In genomic region chr16:85946680-85947510, GRCh38 we compare ENCODE assay signal across 14 cellular contexts. TPM values are rescaled to one million over a fixed set of nuclear protein-coding genes. Genes with fewer than 3 reads are reported as not detected.
DNase-seq lines count a peak whose midpoint lies in the region; ATAC-seq and TF ChIP-seq lines count a peak whose summit lies in the region.
"Had no signal": no experiment of that assay in that cellular context is flagged by ENCODE, and none has a peak within 500 bp of the region (broad histone marks: within the 10 kb centered on the region; RNA-seq: fewer than 3 reads in every experiment).

No MANE protein-coding gene starts in this region.

- H3K27me3 Mint-ChIP-seq in CD8-positive, alpha-beta memory T cell = peaks cover 7 to 8% of the 10 kb centered on the region in 2 donors
- peaks cover 22% of the 10 kb centered on the region for H3K27me3 Mint-ChIP-seq in activated T-helper 17 cell treated with anti-CD3 and anti-CD28 coated beads, Interleukin-2, amount 50 U/mL, for 72 hours
- H3K27me3 Mint-ChIP-seq in natural killer cell (ENCODE audit: low read depth in 2 of 2) (peaks cover 6 to 10% of the 10 kb centered on the region in 2 donors), endothelial cell (ENCODE audit: unreplicated experiment) (peaks cover 2% of the 10 kb centered on the region)

- peaks cover 13 to 31% (median 18%) of the 10 kb centered on the region in 3 donors for H3K4me1 Mint-ChIP-seq in CD8-positive, alpha-beta memory T cell
- H3K4me1 Mint-ChIP-seq in activated T-helper 17 cell treated with anti-CD3 and anti-CD28 coated beads, Interleukin-2, amount 50 U/mL, for 72 hours = peaks cover 22% of the 10 kb centered on the region
- peaks cover 31 to 60% of the 10 kb centered on the region in 2 donors for H3K4me1 Mint-ChIP-seq in natural killer cell
- peaks cover 5% of the 10 kb centered on the region for H3K4me1 Mint-ChIP-seq in endothelial cell (ENCODE audit: unreplicated experiment)

- intact Hi-C loops in natural killer cell (cut with micrococcal nuclease) = no loop called here

- ATAC-seq in GM21786 (IDR thresholded peaks at IDR 0.05; ENCODE audit: unreplicated experiment) (peak; percentile 5), natural killer cell (no peak)
- no peak for ATAC-seq in activated T-helper 17 cell treated with anti-CD3 and anti-CD28 coated beads, Interleukin-2, amount 50 U/mL, for 72 hours (replicated peaks)

- no peak overlapping the region for H3K27ac ChIP-seq in CD8-positive, alpha-beta memory T cell (ENCODE audit: low read depth, low read length)
- H3K27ac ChIP-seq: RWPE1 had no signal

- H3K4me1 ChIP-seq in CD8-positive, alpha-beta memory T cell (ENCODE audit: insufficient read depth, low read length) = peaks cover 26% of the 10 kb centered on the region

- TF ChIP-seq CTCF in natural killer cell (IDR thresholded peaks at IDR 0.05) = no peak
- TF ChIP-seq CTCF in endothelial cell (IDR thresholded peaks at IDR 0.05; ENCODE audit: unreplicated experiment) = no peak

- H3K9me3 Mint-ChIP-seq in CD8-positive, alpha-beta memory T cell = no peaks in the 10 kb centered on the region
- no peaks in the 10 kb centered on the region for H3K9me3 Mint-ChIP-seq in activated T-helper 17 cell treated with anti-CD3 and anti-CD28 coated beads, Interleukin-2, amount 50 U/mL, for 72 hours
- no peaks in the 10 kb centered on the region for H3K9me3 Mint-ChIP-seq in natural killer cell
- no peaks in the 10 kb centered on the region for H3K9me3 Mint-ChIP-seq in endothelial cell (ENCODE audit: unreplicated experiment)

- H3K9me3 ChIP-seq in CD8-positive, alpha-beta memory T cell (ENCODE audit: low read length) = no peaks in the 10 kb centered on the region

- no peaks in the 10 kb centered on the region for H3K36me3 Mint-ChIP-seq in CD8-positive, alpha-beta memory T cell
- no peaks in the 10 kb centered on the region for H3K36me3 Mint-ChIP-seq in activated T-helper 17 cell treated with anti-CD3 and anti-CD28 coated beads, Interleukin-2, amount 50 U/mL, for 72 hours (ENCODE audit: low read depth)
- H3K36me3 Mint-ChIP-seq in natural killer cell = no peaks in the 10 kb centered on the region
- no peaks in the 10 kb centered on the region for H3K36me3 Mint-ChIP-seq in endothelial cell (ENCODE audit: low read depth, unreplicated experiment)

- H3K36me3 ChIP-seq in CD8-positive, alpha-beta memory T cell (ENCODE audit: insufficient read depth, low read length) = no peaks in the 10 kb centered on the region

- peak overlapping the region; percentile 42 for H3K4me3 ChIP-seq in CD8-positive, alpha-beta memory T cell (ENCODE audit: low read length)

- peak overlapping the region in 4 of 8 donors; percentile 52 to 95 (median 90) for H3K27ac Mint-ChIP-seq in CD8-positive, alpha-beta memory T cell
- no peak overlapping the region for H3K27ac Mint-ChIP-seq in activated T-helper 17 cell treated with anti-CD3 and anti-CD28 coated beads, Interleukin-2, amount 50 U/mL, for 72 hours
- peak overlapping the region; percentile 29 to 50 for H3K27ac Mint-ChIP-seq in natural killer cell
- H3K27ac Mint-ChIP-seq in endothelial cell (ENCODE audit: unreplicated experiment) = no peak overlapping the region

- CTCF ChIA-PET in CD8-positive, alpha-beta memory T cell (lab: Charles Lee) = interaction anchor here (0.9 kb wide), 1 partner anchor 125 kb away, joined by 4 read pairs; no protein-coding TSS in a partner anchor

- peak overlapping the region; percentile 84 to 98 (median 92) for H3K4me3 Mint-ChIP-seq in CD8-positive, alpha-beta memory T cell
- H3K4me3 Mint-ChIP-seq in activated T-helper 17 cell treated with anti-CD3 and anti-CD28 coated beads, Interleukin-2, amount 50 U/mL, for 72 hours = peak overlapping the region; percentile 64
- H3K4me3 Mint-ChIP-seq in natural killer cell (peak overlapping the region; percentile 93), endothelial cell (ENCODE audit: unreplicated experiment) (no peak overlapping the region)

- POLR2A ChIA-PET in CD8-positive, alpha-beta memory T cell (lab: Charles Lee) = no interaction called here

- H3K27me3 ChIP-seq in CD8-positive, alpha-beta memory T cell (ENCODE audit: insufficient read depth, low read length, poor library complexity, severe bottlenecking) = no peaks in the 10 kb centered on the region

- DNase-seq in CD8-positive, alpha-beta memory T cell = no peak
- DNase-seq in natural killer cell (no peak), endothelial cell (ENCODE audit: low spot score) (no peak), SHP77 (lab: John Stamatoyannopoulos, UW) (no peak), DMS79 (lab: John Stamatoyannopoulos, UW) (no peak), OCI-M1 (lab: John Stamatoyannopoulos, UW) (no peak)
- DNase-seq: anterior cingulate cortex, cortex of kidney, mammary epithelial cell, NCI-H524, occipital lobe had no signal

RNA-seq across cellular contexts. Expression of gene IRF8, which starts 47.9 kb away (rescaled TPM):
- 10 to 100 TPM; 19.2 to 22.0 TPM for total RNA-seq in CD8-positive, alpha-beta memory T cell
- polyA plus RNA-seq in CD8-positive, alpha-beta memory T cell = 2.1 TPM
- total RNA-seq in activated T-helper 17 cell treated with anti-CD3 and anti-CD28 coated beads, Interleukin-2, amount 50 U/mL, for 72 hours = 10 to 100 TPM in 1 of 2 donors, 1 to 10 TPM in 1; 6.3 to 12.1 TPM
- total RNA-seq in natural killer cell (100 to 1,000 TPM; 101 to 167 (median 122) TPM), endothelial cell (ENCODE audit: unreplicated experiment) (1.5 TPM)
- total RNA-seq: mammary epithelial cell had no signal
- polyA plus RNA-seq: mammary epithelial cell had no signal

Comparison
In these comparisons a context has a peak if more than half of its experiments do, and no peak if none do; other contexts are left out.
1. H3K27ac Mint-ChIP-seq: peak in natural killer cell (2 of 2); none in activated T-helper 17 cell treated with anti-CD3 and anti-CD28 coated beads, Interleukin-2, amount 50 U/mL, for 72 hours (single experiment) and endothelial cell (single experiment).
2. RNA of gene IRF8, which starts 47.9 kb away (total RNA-seq): 101 to 167 TPM in natural killer cell; 19.2 to 22.0 TPM in CD8-positive, alpha-beta memory T cell, 6.3 to 12.1 TPM in activated T-helper 17 cell treated with anti-CD3 and anti-CD28 coated beads, Interleukin-2, amount 50 U/mL, for 72 hours and 1.5 TPM in endothelial cell (single experiment); every median in the first group is over 4 times any median in the second.